ENCODE assay signal across 8 cellular contexts in the genomic region with DNA sequence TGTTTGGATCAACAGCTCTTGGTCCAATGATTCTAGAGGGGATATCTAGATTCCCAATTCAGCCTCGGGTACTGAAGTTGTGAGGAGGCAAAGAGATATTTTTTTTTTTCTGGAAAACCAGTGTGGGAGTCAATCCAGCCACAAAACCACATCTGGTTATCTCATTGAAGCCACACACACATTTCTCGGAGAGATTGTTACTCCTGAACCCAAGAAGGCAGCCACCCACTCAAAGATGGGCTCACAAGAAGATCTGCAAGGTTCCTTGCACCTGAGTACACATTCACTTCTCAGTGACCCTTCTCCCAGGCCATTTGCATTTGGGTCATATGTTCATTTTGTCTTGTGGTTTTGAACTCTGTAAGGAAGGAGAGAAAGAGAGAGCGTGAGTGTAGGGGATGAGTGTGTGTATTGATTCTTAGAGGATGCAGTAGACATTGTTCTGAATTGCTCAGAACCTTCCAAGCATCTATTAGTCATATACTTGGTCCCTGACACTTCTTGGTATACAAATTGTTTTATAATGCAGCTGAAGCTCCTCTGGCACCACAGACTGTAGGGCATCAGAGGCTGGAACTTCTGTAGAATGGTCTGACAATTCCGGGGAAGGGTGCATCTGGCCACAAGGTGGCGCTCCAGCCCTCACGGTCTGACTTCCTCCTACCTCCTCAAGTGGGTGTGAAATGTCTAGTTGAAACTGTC. TPM values are rescaled to one million over a fixed set of nuclear protein-coding genes. Genes with fewer than 3 reads are reported as not detected.
DNase-seq lines count a peak whose midpoint lies in the region; ATAC-seq and TF ChIP-seq lines count a peak whose summit lies in the region.

No MANE protein-coding gene starts in this region.

- no peaks in the 10 kb centered on the region for H3K79me2 ChIP-seq in DND-41 (ENCODE audit: insufficient read depth, low read length)

- H3K4me1 Mint-ChIP-seq in activated T-helper 2 cell treated with anti-CD3 and anti-CD28 coated beads, Interferon-gamma antibody, Interleukin-2, Interleukin-4, amounts not matched to agents 10 μg/mL and 5 μg/mL and 100 μg/mL, durations not matched to agents 14 hours and 24 hours and 36 hours (ENCODE audit: low read depth), result peaks cover 9% of the 10 kb centered on the region

- ATAC-seq in DND-41 (ENCODE audit: insufficient read depth, low read depth) (peak; percentile 99), GM21619 (IDR thresholded peaks at IDR 0.05; ENCODE audit: unreplicated experiment) (peak; percentile 87), RWPE2 (ENCODE audit: low read depth) (peak; percentile 85)

- no peak overlapping the region for H3K4me2 ChIP-seq in DND-41 (ENCODE audit: insufficient read depth, low read length)

- no peak overlapping the region for H3K9ac ChIP-seq in DND-41 (ENCODE audit: low read depth, low read length)

- H3K4me1 ChIP-seq in DND-41 (ENCODE audit: insufficient read depth, low read length) (no peaks in the 10 kb centered on the region), RWPE2 (ENCODE audit: insufficient read depth, poor library complexity, severe bottlenecking) (no peaks in the 10 kb centered on the region)

- H3K27ac Mint-ChIP-seq in activated T-helper 2 cell treated with anti-CD3 and anti-CD28 coated beads, Interferon-gamma antibody, Interleukin-2, Interleukin-4, amounts not matched to agents 10 μg/mL and 5 μg/mL and 100 μg/mL, durations not matched to agents 14 hours and 24 hours and 36 hours, result peak overlapping the region; percentile 68

- H3K4me3 Mint-ChIP-seq in activated T-helper 2 cell treated with anti-CD3 and anti-CD28 coated beads, Interferon-gamma antibody, Interleukin-2, Interleukin-4, amounts not matched to agents 10 μg/mL and 5 μg/mL and 100 μg/mL, durations not matched to agents 14 hours and 24 hours and 36 hours (ENCODE audit: low read depth), result no peak overlapping the region

- intact Hi-C loops in activated T-helper 2 cell treated with anti-CD3 and anti-CD28 coated beads, Interferon-gamma antibody, Interleukin-2, Interleukin-4, amounts not matched to agents 10 μg/mL and 5 μg/mL and 100 μg/mL, durations not matched to agents 14 hours and 24 hours and 36 hours (cut with micrococcal nuclease), result loop anchor here (1.0 to 2.0 kb wide), 6 partner anchors 34 to 640 kb away; a partner anchor contains a TSS

- H3K36me3 ChIP-seq in DND-41 (ENCODE audit: insufficient read depth, low read length), result no peaks in the 10 kb centered on the region
- no peaks in the 10 kb centered on the region for H3K36me3 ChIP-seq in RWPE2 (ENCODE audit: low read depth)

- H2AFZ ChIP-seq in DND-41 (ENCODE audit: low read depth, low read length), result no peak overlapping the region

- H3K27me3 ChIP-seq in DND-41 (ENCODE audit: insufficient read depth, low read length, poor library complexity), result peaks cover 7% of the 10 kb centered on the region
- no peaks in the 10 kb centered on the region for H3K27me3 ChIP-seq in RWPE2 (ENCODE audit: insufficient read depth, poor library complexity, severe bottlenecking)

- H3K4me3 ChIP-seq in DND-41 (ENCODE audit: low read depth in 1 of 2, low read length in 2 of 2), result no peak overlapping the region
- H3K4me3 ChIP-seq in RWPE2 (ENCODE audit: severe bottlenecking), result no peak overlapping the region

- H3K9me3 ChIP-seq in DND-41 (ENCODE audit: insufficient read depth, low read length, severe bottlenecking) (no peaks in the 10 kb centered on the region), RWPE2 (ENCODE audit: severe bottlenecking) (no peaks in the 10 kb centered on the region)

- peaks cover 3% of the 10 kb centered on the region; the same call in 1 of the 2 replicates for H4K20me1 ChIP-seq in DND-41 (ENCODE audit: insufficient read depth, low read length)

- TF ChIP-seq CTCF in DND-41 (IDR thresholded peaks at IDR 0.05; ENCODE audit: borderline replicate concordance, extremely low read depth, low read length, poor library complexity, severe bottlenecking), result peak; percentile 97
- peak; percentile 95 for TF ChIP-seq CTCF in RWPE2 (IDR thresholded peaks at IDR 0.05; ENCODE audit: poor library complexity, severe bottlenecking)

- H3K27ac ChIP-seq in DND-41 (ENCODE audit: low read length) (no peak overlapping the region), RWPE2 (ENCODE audit: poor library complexity, severe bottlenecking) (no peak overlapping the region)

- H3K9me3 Mint-ChIP-seq in activated T-helper 2 cell treated with anti-CD3 and anti-CD28 coated beads, Interferon-gamma antibody, Interleukin-2, Interleukin-4, amounts not matched to agents 10 μg/mL and 5 μg/mL and 100 μg/mL, durations not matched to agents 14 hours and 24 hours and 36 hours, result no peaks in the 10 kb centered on the region

- H3K27me3 Mint-ChIP-seq in activated T-helper 2 cell treated with anti-CD3 and anti-CD28 coated beads, Interferon-gamma antibody, Interleukin-2, Interleukin-4, amounts not matched to agents 10 μg/mL and 5 μg/mL and 100 μg/mL, durations not matched to agents 14 hours and 24 hours and 36 hours (ENCODE audit: low read depth), result peaks cover 44% of the 10 kb centered on the region

- DNase-seq in DND-41 (peak; percentile 74), Kasumi-1 (lab: John Stamatoyannopoulos, UW) (peak; percentile 81 to 83), RWPE2 (ENCODE audit: low spot score) (no peak), fibroblast of the conjunctiva (ENCODE audit: low read depth) (peak; percentile 60), nucleus accumbens (lab: John Stamatoyannopoulos, UW) (peak in 51 of 56 donors; percentile 1 to 90 (median 49)), superior temporal gyrus (ENCODE audit: extremely low spot score) (peak; percentile 94)
- DNase-seq in activated T-helper 2 cell treated with anti-CD3 and anti-CD28 coated beads, Interferon-gamma antibody, Interleukin-2, Interleukin-4, amounts not matched to agents 10 μg/mL and 5 μg/mL and 100 μg/mL, durations not matched to agents 14 hours and 24 hours and 36 hours (ENCODE audit: low spot score), result peak; percentile 71

- H3K36me3 Mint-ChIP-seq in activated T-helper 2 cell treated with anti-CD3 and anti-CD28 coated beads, Interferon-gamma antibody, Interleukin-2, Interleukin-4, amounts not matched to agents 10 μg/mL and 5 μg/mL and 100 μg/mL, durations not matched to agents 14 hours and 24 hours and 36 hours (ENCODE audit: low read depth), result no peaks in the 10 kb centered on the region

RNA-seq across cellular contexts. Expression of a gene that starts 39.3 kb away (rescaled TPM):
- total RNA-seq in activated T-helper 2 cell treated with anti-CD3 and anti-CD28 coated beads, Interferon-gamma antibody, Interleukin-2, Interleukin-4, amounts not matched to agents 10 μg/mL and 5 μg/mL and 100 μg/mL, durations not matched to agents 14 hours and 24 hours and 36 hours, result 277 and 282 TPM in 2 replicates
